ENCODE assay signal across 13 cellular contexts in the genomic region with DNA sequence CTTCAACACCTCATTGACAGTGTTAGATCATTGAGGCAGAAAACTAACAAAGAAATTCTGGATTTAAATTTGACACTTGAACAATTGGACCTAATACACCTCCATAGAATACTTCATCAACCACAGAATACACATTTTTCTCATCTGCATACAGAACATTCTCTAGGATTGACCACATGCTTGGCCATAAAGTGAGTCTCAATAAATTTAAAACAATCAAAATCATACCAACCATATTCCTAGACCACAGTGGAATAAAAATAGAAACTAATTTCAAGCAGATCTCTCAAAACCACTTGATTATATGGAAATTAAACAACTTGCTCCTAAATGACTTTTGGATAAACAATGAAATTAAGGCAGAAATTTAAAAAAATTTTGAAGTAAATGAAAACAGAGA.
DNase-seq lines count a peak whose midpoint lies in the region; ATAC-seq and TF ChIP-seq lines count a peak whose summit lies in the region.
"Had no signal": no experiment of that assay in that cellular context is flagged by ENCODE, and none has a peak within 500 bp of the region (broad histone marks: within the 10 kb centered on the region; RNA-seq: fewer than 3 reads in every experiment).

No MANE protein-coding gene starts in this region.

- H3K27me3 Mint-ChIP-seq in chondrocyte (ENCODE audit: low read depth), result no peaks in the 10 kb centered on the region
- H3K27me3 Mint-ChIP-seq in glutamatergic neuron (ENCODE audit: unreplicated experiment), result no peaks in the 10 kb centered on the region

- H3K9me3 Mint-ChIP-seq in chondrocyte (ENCODE audit: low read depth) (peaks cover 36% of the 10 kb centered on the region), glutamatergic neuron (ENCODE audit: unreplicated experiment) (peaks cover 4% of the 10 kb centered on the region)

- intact Hi-C loops in spleen (cut with DNase I; ENCODE audit: low total_unique reads), result no loop called here

- peaks cover 19% of the 10 kb centered on the region for H3K4me1 Mint-ChIP-seq in chondrocyte (ENCODE audit: low read depth)
- no peaks in the 10 kb centered on the region for H3K4me1 Mint-ChIP-seq in glutamatergic neuron (ENCODE audit: low read depth, unreplicated experiment)
- H3K4me1 Mint-ChIP-seq: H9 had no signal

- no peak overlapping the region for H3K4me3 ChIP-seq in spleen

- TF ChIP-seq CTCF in chondrocyte (IDR thresholded peaks at IDR 0.05), result no peak
- TF ChIP-seq CTCF in spleen (IDR thresholded peaks at IDR 0.05 in 8 of 11, conservative IDR thresholded peaks at IDR 0.05 in 3 of 11), result no peak
- no peak for TF ChIP-seq CTCF in glutamatergic neuron (IDR thresholded peaks at IDR 0.05; ENCODE audit: partially characterized antibody, unreplicated experiment)

- H3K36me3 ChIP-seq in spleen, result no peaks in the 10 kb centered on the region

- DNase-seq in EH (ENCODE audit: low read depth), result peak; percentile 66
- DNase-seq in chondrocyte (ENCODE audit: low spot score), result no peak
- DNase-seq in iris pigment epithelial cell (ENCODE audit: low read depth), result peak; percentile 51
- no peak for DNase-seq in spleen
- DNase-seq in glutamatergic neuron, result no peak
- DNase-seq: C1 segment of cervical spinal cord; Calu3; CD4-positive, alpha-beta T cell; DMS 273 treated with DMSO at 0.1 percent for 48 hours; GOT3; H9 had no signal

- H3K9me3 ChIP-seq in spleen, result peaks cover 0 to 75% (median 39%) of the 10 kb centered on the region in 8 donors

- no peaks in the 10 kb centered on the region for H3K4me1 ChIP-seq in spleen

- peaks cover 4% of the 10 kb centered on the region for H3K36me3 Mint-ChIP-seq in chondrocyte (ENCODE audit: low read depth)
- H3K36me3 Mint-ChIP-seq in glutamatergic neuron (ENCODE audit: unreplicated experiment), result no peaks in the 10 kb centered on the region

- H3K27me3 ChIP-seq in spleen (replicated peaks in 1 of 7), result no peaks in the 10 kb centered on the region

- H3K4me3 Mint-ChIP-seq in chondrocyte (ENCODE audit: unreplicated experiment) (no peak overlapping the region), glutamatergic neuron (ENCODE audit: unreplicated experiment) (no peak overlapping the region)
- H3K4me3 Mint-ChIP-seq: CD4-positive, alpha-beta T cell; H9 had no signal

- no peak for TF ChIP-seq POLR2A in spleen (IDR thresholded peaks at IDR 0.05)

- H3K27ac Mint-ChIP-seq in chondrocyte (ENCODE audit: unreplicated experiment), result peak overlapping the region; percentile 27
- H3K27ac Mint-ChIP-seq in glutamatergic neuron (ENCODE audit: unreplicated experiment), result no peak overlapping the region
- H3K27ac Mint-ChIP-seq: CD4-positive, alpha-beta T cell; H9 had no signal

- H3K27ac ChIP-seq in spleen, result no peak overlapping the region

- no peak for ATAC-seq in HG03571 (IDR thresholded peaks at IDR 0.05; ENCODE audit: unreplicated experiment)
- ATAC-seq: HepG2 had no signal

Comparison
In these comparisons a context has a peak if more than half of its experiments do, and no peak if none do; other contexts are left out.
1. DNase-seq: peak in EH (single experiment) and iris pigment epithelial cell (single experiment); none in chondrocyte (single experiment), spleen (single experiment) and glutamatergic neuron (single experiment).